In genomic region chr12:79933043-79933442, GRCh38 we compare ENCODE assay signal across 1 cellular context.
TF ChIP-seq lines count a peak whose summit lies in the region.

No MANE protein-coding gene starts in this region.

TF ChIP-seq in H1, 55 proteins besides CTCF, POLR2A, EP300 and RAD21 (continued from another document):
- TF ChIP-seq SIX5 (IDR thresholded peaks at IDR 0.05; ENCODE audit: low read depth, low read length) (no peak), KDM5A (IDR thresholded peaks at IDR 0.05; ENCODE audit: low read length) (no peak), ATF2 (IDR thresholded peaks at IDR 0.05; ENCODE audit: low read length) (no peak)
